28 cellular contexts compared by ENCODE assay signal in the genomic region with DNA sequence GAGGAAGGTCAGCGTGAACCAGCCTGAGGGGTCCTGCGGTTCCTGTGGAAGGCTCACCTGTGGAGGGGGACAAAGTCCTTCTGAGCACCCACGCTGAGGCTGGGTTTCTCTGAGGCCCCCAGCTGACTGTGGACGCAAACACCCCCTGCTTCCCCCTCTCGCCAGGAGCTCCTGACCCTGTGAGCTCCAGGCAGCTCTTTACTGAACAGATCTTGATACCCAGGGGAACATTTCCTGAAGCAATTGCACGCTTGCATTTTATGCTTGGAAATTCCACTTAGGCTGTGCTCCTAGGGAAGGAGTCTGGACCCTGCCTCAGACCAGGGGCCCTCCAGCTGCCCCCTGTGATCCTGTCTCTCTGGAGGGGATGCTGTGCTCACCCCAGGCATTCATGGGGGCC.
"Had no signal": no experiment of that assay in that cellular context is flagged by ENCODE, and none has a peak within 500 bp of the region (broad histone marks: within the 10 kb centered on the region; RNA-seq: fewer than 3 reads in every experiment).

No MANE protein-coding gene starts in this region.

- H3K4me3 ChIP-seq: adrenal gland, body of pancreas, heart left ventricle had no signal

- H3K27ac ChIP-seq: adrenal gland, body of pancreas, heart left ventricle, VCaP had no signal

- H3K27me3 Mint-ChIP-seq: activated CD8-positive, alpha-beta memory T cell treated with anti-CD3 and anti-CD28 coated beads, Interleukin-2, amount 10 ng/mL, durations not matched to agents 7 days and 5 days had no signal

- H3K4me3 Mint-ChIP-seq: activated CD4-positive, alpha-beta T cell treated with anti-CD3 and anti-CD28 coated beads, Interleukin-2, amount 10 ng/mL, durations not matched to agents 7 days and 5 days; activated CD8-positive, alpha-beta memory T cell treated with anti-CD3 and anti-CD28 coated beads, Interleukin-2, amount 10 ng/mL, durations not matched to agents 7 days and 5 days; activated CD8-positive, alpha-beta T cell treated with anti-CD3 and anti-CD28 coated beads, Interleukin-2, amount 10 ng/mL, durations not matched to agents 7 days and 5 days; activated naive CD4-positive, alpha-beta T cell treated with anti-CD3 and anti-CD28 coated beads for 36 hours; activated naive CD4-positive, alpha-beta T cell treated with anti-CD3 and anti-CD28 coated beads, Interleukin-2, amount 50 U/mL, for 24 hours; activated naive CD8-positive, alpha-beta T cell treated with anti-CD3 and anti-CD28 coated beads for 36 hours; activated naive CD8-positive, alpha-beta T cell treated with anti-CD3 and anti-CD28 coated beads, Interleukin-2, amount 50 U/mL, for 24 hours; activated T-helper 1 cell treated with anti-CD3 and anti-CD28 coated beads, Interleukin-12 subunit alpha, Interleukin-12 subunit beta, Interleukin-2, Interleukin-4 antibody, amounts not matched to agents 30 ng/mL and 10 ng/mL and 1 ng/mL, durations not matched to agents 14 hours and 24 hours and 36 hours; WTC11 had no signal

- H3K27me3 ChIP-seq: adrenal gland, body of pancreas had no signal

- H3K36me3 ChIP-seq: adrenal gland, heart left ventricle had no signal

- H3K36me3 Mint-ChIP-seq: activated CD8-positive, alpha-beta memory T cell treated with anti-CD3 and anti-CD28 coated beads, Interleukin-2, amount 10 ng/mL, durations not matched to agents 7 days and 5 days; activated naive CD4-positive, alpha-beta T cell treated with anti-CD3 and anti-CD28 coated beads, Interleukin-2, amount 50 U/mL, for 24 hours; activated naive CD8-positive, alpha-beta T cell treated with anti-CD3 and anti-CD28 coated beads for 36 hours; WTC11 had no signal

- H3K4me1 Mint-ChIP-seq: activated CD4-positive, alpha-beta T cell treated with anti-CD3 and anti-CD28 coated beads, Interleukin-2, amount 10 ng/mL, durations not matched to agents 7 days and 5 days; activated naive CD8-positive, alpha-beta T cell treated with anti-CD3 and anti-CD28 coated beads, Interleukin-2, amount 50 U/mL, for 24 hours had no signal

- H3K27ac Mint-ChIP-seq: activated CD4-positive, alpha-beta T cell treated with anti-CD3 and anti-CD28 coated beads, Interleukin-2, amount 10 ng/mL, durations not matched to agents 7 days and 5 days; activated CD8-positive, alpha-beta memory T cell treated with anti-CD3 and anti-CD28 coated beads, Interleukin-2, amount 10 ng/mL, durations not matched to agents 7 days and 5 days; activated CD8-positive, alpha-beta T cell treated with anti-CD3 and anti-CD28 coated beads, Interleukin-2, amount 10 ng/mL, durations not matched to agents 7 days and 5 days; activated naive CD4-positive, alpha-beta T cell treated with anti-CD3 and anti-CD28 coated beads for 36 hours; activated naive CD4-positive, alpha-beta T cell treated with anti-CD3 and anti-CD28 coated beads, Interleukin-2, amount 50 U/mL, for 24 hours; activated naive CD8-positive, alpha-beta T cell treated with anti-CD3 and anti-CD28 coated beads for 36 hours; activated naive CD8-positive, alpha-beta T cell treated with anti-CD3 and anti-CD28 coated beads, Interleukin-2, amount 50 U/mL, for 24 hours; activated T-helper 1 cell treated with anti-CD3 and anti-CD28 coated beads, Interleukin-12 subunit alpha, Interleukin-12 subunit beta, Interleukin-2, Interleukin-4 antibody, amounts not matched to agents 30 ng/mL and 10 ng/mL and 1 ng/mL, durations not matched to agents 14 hours and 24 hours and 36 hours; activated T-helper 2 cell treated with anti-CD3 and anti-CD28 coated beads, Interferon-gamma antibody, Interleukin-2, Interleukin-4, amounts not matched to agents 10 μg/mL and 5 μg/mL and 100 μg/mL, durations not matched to agents 14 hours and 24 hours and 36 hours; WTC11 had no signal

- H3K4me1 ChIP-seq: adrenal gland, body of pancreas had no signal

- ATAC-seq: activated CD8-positive, alpha-beta memory T cell treated with anti-CD3 and anti-CD28 coated beads, Interleukin-2, amount 10 ng/mL, durations not matched to agents 7 days and 5 days; activated CD8-positive, alpha-beta T cell treated with anti-CD3 and anti-CD28 coated beads, Interleukin-2, amount 10 ng/mL, durations not matched to agents 7 days and 5 days; activated naive CD8-positive, alpha-beta T cell treated with anti-CD3 and anti-CD28 coated beads, Interleukin-2, amount 50 U/mL, for 24 hours; body of pancreas; esophagus mucosa; heart left ventricle; WTC11 had no signal

- H3K9me3 Mint-ChIP-seq: activated CD4-positive, alpha-beta T cell treated with anti-CD3 and anti-CD28 coated beads, Interleukin-2, amount 10 ng/mL, durations not matched to agents 7 days and 5 days; activated naive CD4-positive, alpha-beta T cell treated with anti-CD3 and anti-CD28 coated beads for 36 hours; activated naive CD4-positive, alpha-beta T cell treated with anti-CD3 and anti-CD28 coated beads, Interleukin-2, amount 50 U/mL, for 24 hours; activated naive CD8-positive, alpha-beta T cell treated with anti-CD3 and anti-CD28 coated beads for 36 hours; activated naive CD8-positive, alpha-beta T cell treated with anti-CD3 and anti-CD28 coated beads, Interleukin-2, amount 50 U/mL, for 24 hours; activated T-helper 1 cell treated with anti-CD3 and anti-CD28 coated beads, Interleukin-12 subunit alpha, Interleukin-12 subunit beta, Interleukin-2, Interleukin-4 antibody, amounts not matched to agents 30 ng/mL and 10 ng/mL and 1 ng/mL, durations not matched to agents 14 hours and 24 hours and 36 hours; activated T-helper 2 cell treated with anti-CD3 and anti-CD28 coated beads, Interferon-gamma antibody, Interleukin-2, Interleukin-4, amounts not matched to agents 10 μg/mL and 5 μg/mL and 100 μg/mL, durations not matched to agents 14 hours and 24 hours and 36 hours had no signal

- H3K9me3 ChIP-seq: adrenal gland, body of pancreas, heart left ventricle had no signal

- DNase-seq: activated CD4-positive, alpha-beta T cell treated with anti-CD3 and anti-CD28 coated beads for 1 hour; activated CD4-positive, alpha-beta T cell treated with anti-CD3 and anti-CD28 coated beads for 4 hours; activated CD4-positive, alpha-beta T cell treated with anti-CD3 and anti-CD28 coated beads, Interleukin-2, amount 10 ng/mL, durations not matched to agents 7 days and 5 days; activated CD4-positive, alpha-beta T cell treated with anti-CD3 and anti-CD28 coated beads, Interleukin-2, amount 50 U/mL, for 4 hours; activated CD8-positive, alpha-beta memory T cell treated with anti-CD3 and anti-CD28 coated beads, Interleukin-2, amount 10 ng/mL, durations not matched to agents 7 days and 5 days; activated CD8-positive, alpha-beta memory T cell treated with anti-CD3 and anti-CD28 coated beads, Interleukin-2, amount 50 U/mL, for 4 hours; activated CD8-positive, alpha-beta T cell treated with anti-CD3 and anti-CD28 coated beads, Interleukin-2, amount 10 ng/mL, durations not matched to agents 7 days and 5 days; activated effector memory CD4-positive, alpha-beta T cell treated with anti-CD3 and anti-CD28 coated beads, Interleukin-2, amount 50 U/mL, for 16 hours; activated naive CD4-positive, alpha-beta T cell treated with anti-CD3 and anti-CD28 coated beads for 36 hours; activated naive CD8-positive, alpha-beta T cell treated with anti-CD3 and anti-CD28 coated beads for 36 hours; activated naive CD8-positive, alpha-beta T cell treated with anti-CD3 and anti-CD28 coated beads, Interleukin-2, amount 50 U/mL, for 24 hours; activated T-cell treated with anti-CD3 and anti-CD28 coated beads, Interleukin-2, amount 50 U/mL, for 1 hour; activated T-cell treated with anti-CD3 and anti-CD28 coated beads, Interleukin-2, amount 50 U/mL, for 48 hours; adrenal gland; amygdala; aorta; body of pancreas; caudate nucleus; effector CD8-positive, alpha-beta T cell; foreskin fibroblast; heart left ventricle; T-helper 2 cell had no signal
